In genomic region chr4:22063613-22064012, GRCh38 we compare ENCODE assay signal across 20 cellular contexts.
"Had no signal": no experiment of that assay in that cellular context is flagged by ENCODE, and none has a peak within 500 bp of the region (broad histone marks: within the 10 kb centered on the region; RNA-seq: fewer than 3 reads in every experiment).

No MANE protein-coding gene starts in this region.

- DNase-seq: KBM-7, MG63, NCI-H1092, NCI-H1105 treated with DMSO at 0.1 percent for 48 hours, NCI-H1417 treated with DMSO at 0.1 percent for 48 hours, NCI-H146, NCI-H1694 treated with DMSO at 0.1 percent for 48 hours, NCI-H1930, NCI-H2081, NCI-H2107, NCI-H2227 treated with DMSO at 0.1 percent for 48 hours, NCI-H446, NCI-H510A, NCI-H524 treated with DMSO at 0.1 percent for 48 hours, NCI-H69, NCI-H774, SHP77, SK-N-SH, SW 1271 had no signal

- H3K27me3 ChIP-seq: MG63 had no signal

- H3K9me3 ChIP-seq: MG63, SK-N-SH had no signal

- H3K36me3 ChIP-seq: MG63 had no signal

- ATAC-seq: Panc1 had no signal

- H3K9ac ChIP-seq: SK-N-SH had no signal

- H3K4me3 ChIP-seq: MG63 had no signal
